8 cellular contexts compared by ENCODE assay signal in the genomic region with DNA sequence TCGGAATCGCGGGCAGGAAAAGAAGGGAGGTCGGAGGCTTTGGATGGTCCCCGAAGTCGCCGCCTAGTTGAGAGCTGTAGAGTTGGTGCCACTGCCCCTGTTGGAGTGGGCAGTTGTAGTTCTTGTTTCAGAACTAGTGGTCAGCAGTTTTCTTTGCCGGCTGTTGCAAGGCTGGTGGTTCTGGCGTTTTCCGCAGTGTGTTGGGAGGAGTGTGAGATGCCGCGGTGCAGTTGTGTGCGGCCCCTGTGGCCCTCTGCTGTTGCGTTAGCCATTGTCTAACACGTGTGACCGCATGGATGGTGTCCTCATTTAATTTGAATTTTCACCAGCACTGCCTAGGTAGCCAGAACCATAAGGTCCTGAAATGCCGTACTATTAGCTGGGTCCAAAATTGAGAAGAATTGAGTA. TPM values are rescaled to one million over a fixed set of nuclear protein-coding genes. Genes with fewer than 3 reads are reported as not detected.
DNase-seq lines count a peak whose midpoint lies in the region; ATAC-seq lines count a peak whose summit lies in the region.

No MANE protein-coding gene starts in this region.

- CTCF ChIA-PET in activated naive CD4-positive, alpha-beta T cell treated with anti-CD3 and anti-CD28 coated beads, Interleukin-2, amount 10 ng/mL, durations not matched to agents 7 days and 5 days (lab: Charles Lee): interaction anchor here (0.6 to 1.5 kb wide), 2 partner anchors 22 to 697 kb away, joined by 3 to 4 read pairs; no protein-coding TSS in a partner anchor

- ATAC-seq in GM18873 (IDR thresholded peaks at IDR 0.05; ENCODE audit: low FRiP score, unreplicated experiment) (no peak), GM19395 (IDR thresholded peaks at IDR 0.05; ENCODE audit: unreplicated experiment) (no peak)

- peaks cover 59% of the 10 kb centered on the region for H3K4me1 Mint-ChIP-seq in activated naive CD4-positive, alpha-beta T cell treated with anti-CD3 and anti-CD28 coated beads, Interleukin-2, amount 10 ng/mL, durations not matched to agents 7 days and 5 days

- H3K27ac ChIP-seq in layer of hippocampus (ENCODE audit: low read depth, low read length): peak overlapping the region; percentile 94
- H3K27ac ChIP-seq in temporal lobe (ENCODE audit: low read depth, low read length): peak overlapping the region; percentile 79

- peak overlapping the region; percentile 93 for H3K4me3 Mint-ChIP-seq in activated naive CD4-positive, alpha-beta T cell treated with anti-CD3 and anti-CD28 coated beads, Interleukin-2, amount 10 ng/mL, durations not matched to agents 7 days and 5 days

- peak overlapping the region; percentile 96 for H3K27ac Mint-ChIP-seq in activated naive CD4-positive, alpha-beta T cell treated with anti-CD3 and anti-CD28 coated beads, Interleukin-2, amount 10 ng/mL, durations not matched to agents 7 days and 5 days

- H3K27me3 Mint-ChIP-seq in activated naive CD4-positive, alpha-beta T cell treated with anti-CD3 and anti-CD28 coated beads, Interleukin-2, amount 10 ng/mL, durations not matched to agents 7 days and 5 days: no peaks in the 10 kb centered on the region

- no peaks in the 10 kb centered on the region for H3K27me3 ChIP-seq in layer of hippocampus (ENCODE audit: control insufficient read depth, insufficient read depth, low read length)

- peaks cover 42% of the 10 kb centered on the region for H3K36me3 Mint-ChIP-seq in activated naive CD4-positive, alpha-beta T cell treated with anti-CD3 and anti-CD28 coated beads, Interleukin-2, amount 10 ng/mL, durations not matched to agents 7 days and 5 days

- H3K9me3 Mint-ChIP-seq in activated naive CD4-positive, alpha-beta T cell treated with anti-CD3 and anti-CD28 coated beads, Interleukin-2, amount 10 ng/mL, durations not matched to agents 7 days and 5 days: no peaks in the 10 kb centered on the region

- DNase-seq in activated naive CD4-positive, alpha-beta T cell treated with anti-CD3 and anti-CD28 coated beads, Interleukin-2, amount 10 ng/mL, durations not matched to agents 7 days and 5 days: no peak
- DNase-seq in activated naive CD4-positive, alpha-beta T cell (lab: John Stamatoyannopoulos, UW): no peak
- DNase-seq in astrocyte of the hippocampus (ENCODE audit: low read depth, low spot score): peak; percentile 50
- DNase-seq in LoVo (ENCODE audit: low spot score): no peak

RNA-seq across cellular contexts. Expression of a gene that starts 1.4 kb away (rescaled TPM):
- 86.1 TPM for total RNA-seq in temporal lobe

RNA-seq across cellular contexts. Expression of a gene that starts 19.2 kb away (rescaled TPM):
- 5.4 TPM for total RNA-seq in temporal lobe

RNA-seq across cellular contexts. Expression of a gene that starts 25.2 kb away (rescaled TPM):
- total RNA-seq in temporal lobe: 66.4 TPM

RNA-seq across cellular contexts. Expression of a gene that starts 56.2 kb away (rescaled TPM):
- 109 TPM for total RNA-seq in temporal lobe
